ENCODE assay signal across 6 cellular contexts in the genomic region with DNA sequence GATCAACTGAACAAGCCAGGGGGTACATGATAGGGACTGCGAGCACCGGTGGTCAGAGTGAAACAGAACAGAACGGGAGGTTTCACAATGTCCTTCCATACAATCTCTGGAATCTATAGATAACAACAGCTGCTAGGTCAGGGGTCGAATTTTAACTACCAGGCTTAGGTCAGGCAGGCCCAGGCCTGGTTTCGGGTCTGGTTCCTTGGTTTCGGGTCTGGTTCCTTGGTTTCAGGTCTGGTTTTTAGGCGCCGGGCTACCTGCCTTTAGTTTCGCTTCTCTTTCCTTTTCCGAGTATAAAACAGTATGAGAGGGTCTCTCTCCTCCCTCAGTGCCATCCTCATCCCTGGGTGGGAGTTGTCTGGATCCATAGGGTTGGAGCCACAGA. TPM values are rescaled to one million over a fixed set of nuclear protein-coding genes. Genes with fewer than 3 reads are reported as not detected.
"Had no signal": no experiment of that assay in that cellular context is flagged by ENCODE, and none has a peak within 500 bp of the region (broad histone marks: within the 10 kb centered on the region; RNA-seq: fewer than 3 reads in every experiment).

No MANE protein-coding gene starts in this region.

RNA-seq across cellular contexts. Expression of gene P2RY6, which starts 0.7 kb away (rescaled TPM):
- total RNA-seq: activated naive CD4-positive, alpha-beta T cell treated with anti-CD3 and anti-CD28 coated beads, Interleukin-2, amount 50 U/mL, for 72 hours; activated T-cell treated with anti-CD3 and anti-CD28 coated beads, Interleukin-2, amount 50 U/mL, for 4 hours; dermis blood vessel endothelial cell; occipital lobe had no signal
- polyA plus RNA-seq: naive thymus-derived CD8-positive, alpha-beta T cell had no signal

RNA-seq across cellular contexts. Expression of gene ARHGEF17, which starts 36.6 kb away (rescaled TPM):
- total RNA-seq: naive thymus-derived CD8-positive, alpha-beta T cell had no signal

RNA-seq across cellular contexts. Expression of gene P2RY2, which starts 53.4 kb away (rescaled TPM):
- total RNA-seq: activated naive CD4-positive, alpha-beta T cell treated with anti-CD3 and anti-CD28 coated beads, Interleukin-2, amount 50 U/mL, for 72 hours; activated T-cell treated with anti-CD3 and anti-CD28 coated beads, Interleukin-2, amount 50 U/mL, for 4 hours; naive thymus-derived CD8-positive, alpha-beta T cell; occipital lobe; temporal lobe had no signal
- polyA plus RNA-seq: naive thymus-derived CD8-positive, alpha-beta T cell had no signal
